ENCODE assay signal across 18 cellular contexts in genomic region chr15:61069369-61070075, GRCh38.
DNase-seq lines count a peak whose midpoint lies in the region; ATAC-seq and TF ChIP-seq lines count a peak whose summit lies in the region.
"Had no signal": no experiment of that assay in that cellular context is flagged by ENCODE, and none has a peak within 500 bp of the region (broad histone marks: within the 10 kb centered on the region; RNA-seq: fewer than 3 reads in every experiment).

No MANE protein-coding gene starts in this region.

- H3K4me3 ChIP-seq in AG10803 (ENCODE audit: low read length) (no peak overlapping the region), SJCRH30 (peak overlapping the region; percentile 25)
- no peak overlapping the region for H3K4me3 ChIP-seq in CD4-positive, alpha-beta memory T cell (ENCODE audit: low read length in 2 of 2)
- H3K4me3 ChIP-seq: colonic mucosa, esophagus muscularis mucosa, GM23248, left lung, tibial nerve had no signal

- DNase-seq in AG10803 (ENCODE audit: low read depth) (peak; percentile 30), LHCN-M2 (ENCODE audit: low read depth) (peak; percentile 19), SJCRH30 (peak; percentile 58 to 84), left ventricle myocardium superior (no peak), NCI-H1048 (lab: John Stamatoyannopoulos, UW) (no peak), inferior parietal cortex (ENCODE audit: extremely low spot score) (no peak), nucleus accumbens (lab: John Stamatoyannopoulos, UW) (no peak)
- no peak for DNase-seq in CD4-positive, alpha-beta memory T cell
- DNase-seq: colonic mucosa; hypothalamus; left lung; naive thymus-derived CD4-positive, alpha-beta T cell; OCI-M1; retina; stimulated activated CD4-positive, alpha-beta T cell treated with anti-CD3 and anti-CD28 coated beads, Interleukin-4, amount 100 ng/mL, for 24 hours had no signal

- no peaks in the 10 kb centered on the region for H3K4me1 Mint-ChIP-seq in CD4-positive, alpha-beta memory T cell
- H3K4me1 Mint-ChIP-seq: naive thymus-derived CD4-positive, alpha-beta T cell had no signal

- ATAC-seq in left ventricle myocardium superior: peak; percentile 56
- ATAC-seq: left lung; naive thymus-derived CD4-positive, alpha-beta T cell had no signal

- peaks cover 10 to 40% of the 10 kb centered on the region in 2 donors for H3K27me3 Mint-ChIP-seq in CD4-positive, alpha-beta memory T cell

- H3K36me3 Mint-ChIP-seq in CD4-positive, alpha-beta memory T cell: no peaks in the 10 kb centered on the region
- H3K36me3 Mint-ChIP-seq: naive thymus-derived CD4-positive, alpha-beta T cell had no signal

- H3K9me3 ChIP-seq in SJCRH30 (replicated peaks): no peaks in the 10 kb centered on the region
- H3K9me3 ChIP-seq in CD4-positive, alpha-beta memory T cell (ENCODE audit: control insufficient read depth in 1 of 2, low read length in 2 of 2): no peaks in the 10 kb centered on the region
- H3K9me3 ChIP-seq: colonic mucosa, esophagus muscularis mucosa, left lung, tibial nerve had no signal

- no peaks in the 10 kb centered on the region for H3K36me3 ChIP-seq in SJCRH30
- H3K36me3 ChIP-seq in CD4-positive, alpha-beta memory T cell (ENCODE audit: insufficient read depth, low read length): no peaks in the 10 kb centered on the region
- H3K36me3 ChIP-seq: colonic mucosa, esophagus muscularis mucosa, left lung, tibial nerve had no signal

- peaks cover 28% of the 10 kb centered on the region for H3K4me1 ChIP-seq in SJCRH30
- no peaks in the 10 kb centered on the region for H3K4me1 ChIP-seq in CD4-positive, alpha-beta memory T cell (ENCODE audit: insufficient read depth, low read length)
- H3K4me1 ChIP-seq: colonic mucosa, left lung had no signal

- CTCF ChIA-PET in CD4-positive, alpha-beta memory T cell (lab: Charles Lee; ENCODE audit: partially characterized antibody): no interaction called here

- peak overlapping the region; percentile 43 for H3K27ac ChIP-seq in SJCRH30
- H3K27ac ChIP-seq in CD4-positive, alpha-beta memory T cell (ENCODE audit: low read depth, low read length): no peak overlapping the region
- H3K27ac ChIP-seq: colonic mucosa, esophagus muscularis mucosa, GM23248, left lung, tibial nerve had no signal

- H3K9me3 Mint-ChIP-seq in CD4-positive, alpha-beta memory T cell: no peaks in the 10 kb centered on the region
- H3K9me3 Mint-ChIP-seq: naive thymus-derived CD4-positive, alpha-beta T cell had no signal

- intact Hi-C loops in left ventricle myocardium superior (cut with micrococcal nuclease): no loop called here
- intact Hi-C loops in CD4-positive, alpha-beta memory T cell (cut with micrococcal nuclease): no loop called here

- POLR2A ChIA-PET in CD4-positive, alpha-beta memory T cell (lab: Charles Lee; ENCODE audit: partially characterized antibody): no interaction called here

- H3K27ac Mint-ChIP-seq in CD4-positive, alpha-beta memory T cell: peak overlapping the region in 1 of 7 donors; percentile 26
- H3K27ac Mint-ChIP-seq: naive thymus-derived CD4-positive, alpha-beta T cell had no signal

- no peak for TF ChIP-seq CTCF in AG10803 (conservative IDR thresholded peaks at IDR 0.05; ENCODE audit: low read length)

- no peak overlapping the region for H3K4me3 Mint-ChIP-seq in CD4-positive, alpha-beta memory T cell
- H3K4me3 Mint-ChIP-seq: naive thymus-derived CD4-positive, alpha-beta T cell had no signal

- H3K27me3 ChIP-seq in SJCRH30: no peaks in the 10 kb centered on the region
- H3K27me3 ChIP-seq in CD4-positive, alpha-beta memory T cell (ENCODE audit: insufficient read depth, low read length): no peaks in the 10 kb centered on the region
- H3K27me3 ChIP-seq: colonic mucosa, esophagus muscularis mucosa, tibial nerve had no signal

Comparison
In these comparisons a context has a peak if more than half of its experiments do, and no peak if none do; other contexts are left out.
1. DNase-seq: peak in AG10803 (single experiment), LHCN-M2 (single experiment) and SJCRH30 (2 of 2); none in left ventricle myocardium superior (single experiment), NCI-H1048 (single experiment), inferior parietal cortex (single experiment), CD4-positive, alpha-beta memory T cell (0 of 5) and nucleus accumbens (0 of 56).